In the genomic region with DNA sequence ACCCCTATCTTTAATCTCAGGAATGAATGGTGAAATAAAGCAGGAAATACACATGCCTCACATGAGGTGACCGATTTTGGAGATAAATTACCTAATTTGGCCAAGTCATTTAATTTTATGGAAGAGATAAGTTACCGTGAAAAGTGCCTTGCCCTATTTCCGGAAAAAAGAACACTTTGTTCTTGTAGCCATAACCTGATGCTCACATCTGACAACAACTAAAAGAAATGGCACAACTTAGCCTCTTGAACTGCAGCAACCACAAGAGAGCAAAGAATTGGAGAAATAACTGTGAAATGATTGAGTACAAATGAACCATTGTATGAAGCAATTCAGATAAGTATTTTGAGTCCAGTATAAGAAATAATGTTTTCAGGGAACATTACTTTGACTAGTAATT, we compare ENCODE assay signal across 27 cellular contexts.
"Had no signal": no experiment of that assay in that cellular context is flagged by ENCODE, and none has a peak within 500 bp of the region (broad histone marks: within the 10 kb centered on the region; RNA-seq: fewer than 3 reads in every experiment).

No MANE protein-coding gene starts in this region.

- H3K4me1 ChIP-seq: foreskin keratinocyte, heart right ventricle, left ventricle myocardium inferior, stomach, tibial artery had no signal

- H3K27ac Mint-ChIP-seq: activated CD4-positive, alpha-beta memory T cell treated with anti-CD3 and anti-CD28 coated beads for 36 hours; activated CD4-positive, alpha-beta T cell treated with anti-CD3 and anti-CD28 coated beads, Interleukin-2, amount 10 ng/mL, durations not matched to agents 24 days and 14 days; activated T-helper 17 cell treated with anti-CD3 and anti-CD28 coated beads, Interleukin-2, amount 50 U/mL, for 72 hours; naive B cell; stimulated activated naive B cell treated with anti-CD40 and anti-IgM and Interleukin-4, amounts not matched to agents 10 μg/mL and 1 μg/mL and 100 μg/mL, for 72 hours had no signal

- H3K27me3 Mint-ChIP-seq: activated CD4-positive, alpha-beta memory T cell treated with anti-CD3 and anti-CD28 coated beads for 36 hours; activated CD4-positive, alpha-beta T cell treated with anti-CD3 and anti-CD28 coated beads, Interleukin-2, amount 10 ng/mL, durations not matched to agents 24 days and 14 days; activated T-helper 17 cell treated with anti-CD3 and anti-CD28 coated beads, Interleukin-2, amount 50 U/mL, for 72 hours; naive B cell; progenitor cell of endocrine pancreas; stimulated activated naive B cell treated with anti-CD40 and anti-IgM and Interleukin-4, amounts not matched to agents 10 μg/mL and 1 μg/mL and 100 μg/mL, for 72 hours had no signal

- H3K27me3 ChIP-seq: cardiac muscle cell, dorsolateral prefrontal cortex, foreskin keratinocyte, heart right ventricle, ovary, sigmoid colon, stomach, tibial artery had no signal

- H3K4me3 Mint-ChIP-seq: activated CD4-positive, alpha-beta memory T cell treated with anti-CD3 and anti-CD28 coated beads for 36 hours; activated CD4-positive, alpha-beta T cell treated with anti-CD3 and anti-CD28 coated beads, Interleukin-2, amount 10 ng/mL, durations not matched to agents 24 days and 14 days; activated T-cell treated with anti-CD3 and anti-CD28 coated beads, Interleukin-2, amount 50 U/mL, for 4 hours; activated T-helper 17 cell treated with anti-CD3 and anti-CD28 coated beads, Interleukin-2, amount 50 U/mL, for 72 hours; naive B cell; stimulated activated naive B cell treated with anti-CD40 and anti-IgM and Interleukin-4, amounts not matched to agents 10 μg/mL and 1 μg/mL and 100 μg/mL, for 72 hours had no signal

- H3K36me3 ChIP-seq: cardiac muscle cell, heart right ventricle, left ventricle myocardium inferior, ovary, sigmoid colon, stomach, tibial artery had no signal

- DNase-seq: activated CD4-positive, alpha-beta memory T cell treated with anti-CD3 and anti-CD28 coated beads for 36 hours; activated CD4-positive, alpha-beta T cell treated with anti-CD3 and anti-CD28 coated beads, Interleukin-2, amount 10 ng/mL, durations not matched to agents 24 days and 14 days; activated CD4-positive, CD25-positive, alpha-beta regulatory T cell treated with anti-CD3 and anti-CD28 coated beads, Interleukin-2, amount 50 U/mL, for 72 hours; activated CD8-positive, alpha-beta memory T cell treated with anti-CD3 and anti-CD28 coated beads, Interleukin-2, amount 50 U/mL, for 4 hours; activated gamma-delta T cell treated with Interleukin-2 at 50 U/mL for 16 hours; activated naive CD4-positive, alpha-beta T cell treated with anti-CD3 and anti-CD28 coated beads, Interleukin-2, amount 50 U/mL, for 16 hours; activated T-cell treated with anti-CD3 and anti-CD28 coated beads, Interleukin-2, amount 50 U/mL, for 4 hours; cerebellar nuclear complex; dorsolateral prefrontal cortex; effector memory CD4-positive, alpha-beta T cell; erythroblast; foreskin keratinocyte; heart right ventricle; left ventricle myocardium inferior; naive B cell; ovary; sigmoid colon; stimulated activated CD4-positive, alpha-beta T cell treated with anti-CD3 and anti-CD28 coated beads, Interleukin-15, amount 100 ng/mL, for 24 hours; stimulated activated CD4-positive, alpha-beta T cell treated with anti-CD3 and anti-CD28 coated beads, Interleukin-2, amount 100 ng/mL, for 24 hours; stimulated activated naive B cell treated with anti-CD40 and anti-IgM and Interleukin-4, amounts not matched to agents 10 μg/mL and 1 μg/mL and 100 μg/mL, for 72 hours; stomach; T-helper 2 cell; tibial artery had no signal

- H3K4me1 Mint-ChIP-seq: activated CD4-positive, alpha-beta T cell treated with anti-CD3 and anti-CD28 coated beads, Interleukin-2, amount 10 ng/mL, durations not matched to agents 24 days and 14 days; activated T-helper 17 cell treated with anti-CD3 and anti-CD28 coated beads, Interleukin-2, amount 50 U/mL, for 72 hours; naive B cell; stimulated activated naive B cell treated with anti-CD40 and anti-IgM and Interleukin-4, amounts not matched to agents 10 μg/mL and 1 μg/mL and 100 μg/mL, for 72 hours had no signal

- H3K27ac ChIP-seq: cardiac muscle cell, coronary artery, dorsolateral prefrontal cortex, foreskin keratinocyte, heart right ventricle, left ventricle myocardium inferior, ovary, sigmoid colon, stomach, tibial artery had no signal

- ATAC-seq: activated T-cell treated with anti-CD3 and anti-CD28 coated beads, Interleukin-2, amount 50 U/mL, for 4 hours; activated T-helper 17 cell treated with anti-CD3 and anti-CD28 coated beads, Interleukin-2, amount 50 U/mL, for 72 hours; foreskin keratinocyte; heart right ventricle; stimulated activated naive B cell treated with anti-CD40 and anti-IgM and Interleukin-4, amounts not matched to agents 10 μg/mL and 1 μg/mL and 100 μg/mL, for 72 hours had no signal

- H3K9me3 ChIP-seq: heart right ventricle, left ventricle myocardium inferior, ovary, tibial artery had no signal

- H3K36me3 Mint-ChIP-seq: activated CD4-positive, alpha-beta memory T cell treated with anti-CD3 and anti-CD28 coated beads for 36 hours; naive B cell; stimulated activated naive B cell treated with anti-CD40 and anti-IgM and Interleukin-4, amounts not matched to agents 10 μg/mL and 1 μg/mL and 100 μg/mL, for 72 hours had no signal

- H3K4me3 ChIP-seq: cardiac muscle cell, coronary artery, dorsolateral prefrontal cortex, heart right ventricle, left ventricle myocardium inferior, ovary, sigmoid colon, stomach, tibial artery had no signal
